In the genomic region with DNA sequence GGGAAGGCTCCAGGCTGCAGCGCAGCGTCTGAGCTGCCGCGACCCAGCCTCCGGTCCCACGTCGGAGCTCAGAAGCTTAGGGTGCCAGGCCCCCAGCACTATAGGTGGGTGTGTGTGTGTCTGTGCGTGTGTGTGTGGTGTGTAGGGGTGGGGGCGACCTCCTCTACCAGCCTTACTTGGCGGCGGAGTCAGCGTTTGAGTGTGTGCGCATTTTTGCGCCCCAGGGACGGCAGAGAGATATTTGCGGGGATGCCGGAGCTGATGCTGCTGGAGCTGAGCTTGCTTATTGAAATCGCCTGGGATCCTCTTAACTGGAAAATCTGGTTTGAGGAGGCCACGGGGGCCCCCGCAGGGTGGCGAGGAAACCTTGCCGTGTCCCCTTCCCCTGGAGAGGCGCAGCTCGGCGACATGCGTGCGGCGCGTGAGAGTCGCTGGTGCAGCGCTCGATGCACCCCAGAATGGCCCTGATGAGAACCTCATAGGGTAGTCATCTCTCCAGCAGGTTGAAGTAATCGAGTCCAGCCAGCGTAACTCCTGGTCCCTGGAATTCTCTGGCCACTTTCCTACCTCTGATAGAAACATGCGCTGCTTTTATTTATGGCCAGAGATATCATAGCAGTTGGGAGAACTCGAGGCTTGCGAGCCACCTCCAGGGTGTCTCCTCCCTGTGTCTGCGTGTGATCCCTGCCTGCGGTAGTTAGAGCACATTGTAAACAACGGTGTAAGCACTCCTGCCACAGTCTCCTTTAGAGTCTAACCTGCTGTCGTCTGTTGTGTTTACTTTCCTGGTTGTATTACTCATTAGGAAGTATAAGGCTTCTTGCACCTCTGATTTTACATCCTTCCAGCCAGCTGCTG, we compare ENCODE assay signal across 9 cellular contexts. TPM values are rescaled to one million over a fixed set of nuclear protein-coding genes. Genes with fewer than 3 reads are reported as not detected.
DNase-seq lines count a peak whose midpoint lies in the region; ATAC-seq and TF ChIP-seq lines count a peak whose summit lies in the region.
"Had no signal": no experiment of that assay in that cellular context is flagged by ENCODE, and none has a peak within 500 bp of the region (broad histone marks: within the 10 kb centered on the region; RNA-seq: fewer than 3 reads in every experiment).

No MANE protein-coding gene starts in this region.

- peak overlapping the region; percentile 99 for H3K4me3 Mint-ChIP-seq in WTC11
- H3K4me3 Mint-ChIP-seq in stimulated activated naive B cell treated with anti-CD40 and anti-IgM and Interleukin-4, amounts not matched to agents 10 μg/mL and 1 μg/mL and 100 μg/mL, for 72 hours = no peak overlapping the region
- no peak overlapping the region for H3K4me3 Mint-ChIP-seq in activated T-helper 1 cell treated with anti-CD3 and anti-CD28 coated beads, Interleukin-12 subunit alpha, Interleukin-12 subunit beta, Interleukin-2, Interleukin-4 antibody, amounts not matched to agents 30 ng/mL and 10 ng/mL and 1 ng/mL, durations not matched to agents 14 hours and 24 hours and 36 hours
- H3K4me3 Mint-ChIP-seq: activated naive CD8-positive, alpha-beta T cell had no signal

- H3K4me1 ChIP-seq in iPS-15b (ENCODE audit: control insufficient read depth, insufficient read depth, low read length) = peaks cover 20% of the 10 kb centered on the region

- no peak overlapping the region for H3K27ac Mint-ChIP-seq in WTC11
- peak overlapping the region; percentile 44 for H3K27ac Mint-ChIP-seq in stimulated activated naive B cell treated with anti-CD40 and anti-IgM and Interleukin-4, amounts not matched to agents 10 μg/mL and 1 μg/mL and 100 μg/mL, for 72 hours
- H3K27ac Mint-ChIP-seq in activated T-helper 1 cell treated with anti-CD3 and anti-CD28 coated beads, Interleukin-12 subunit alpha, Interleukin-12 subunit beta, Interleukin-2, Interleukin-4 antibody, amounts not matched to agents 30 ng/mL and 10 ng/mL and 1 ng/mL, durations not matched to agents 14 hours and 24 hours and 36 hours = no peak overlapping the region
- H3K27ac Mint-ChIP-seq: activated naive CD8-positive, alpha-beta T cell had no signal

- H3K36me3 Mint-ChIP-seq in WTC11 = peaks cover 7% of the 10 kb centered on the region
- peaks cover 0 to 6% of the 10 kb centered on the region in 2 donors for H3K36me3 Mint-ChIP-seq in stimulated activated naive B cell treated with anti-CD40 and anti-IgM and Interleukin-4, amounts not matched to agents 10 μg/mL and 1 μg/mL and 100 μg/mL, for 72 hours
- peaks cover 4% of the 10 kb centered on the region for H3K36me3 Mint-ChIP-seq in activated T-helper 1 cell treated with anti-CD3 and anti-CD28 coated beads, Interleukin-12 subunit alpha, Interleukin-12 subunit beta, Interleukin-2, Interleukin-4 antibody, amounts not matched to agents 30 ng/mL and 10 ng/mL and 1 ng/mL, durations not matched to agents 14 hours and 24 hours and 36 hours (ENCODE audit: low read depth)
- H3K36me3 Mint-ChIP-seq: activated naive CD8-positive, alpha-beta T cell had no signal

- no peak overlapping the region for H3K9ac ChIP-seq in iPS-15b (ENCODE audit: low read depth, low read length)

- TF ChIP-seq CTCF in HL-60 (IDR thresholded peaks at IDR 0.05; ENCODE audit: insufficient read depth, low read length) (no peak), WTC11 (IDR thresholded peaks at IDR 0.05) (no peak)

- H3K4me3 ChIP-seq in HL-60 (replicated peaks; ENCODE audit: insufficient read depth, low read length) (peak overlapping the region; percentile 43), iPS-15b (ENCODE audit: low read depth, low read length) (peak overlapping the region; percentile 70)

- no peak for DNase-seq in HL-60 (ENCODE audit: low read depth in 1 of 2, low spot score in 1 of 2)
- peak; percentile 31 for DNase-seq in WTC11 (ENCODE audit: low spot score)
- no peak for DNase-seq in stimulated activated naive B cell treated with anti-CD40 and anti-IgM and Interleukin-4, amounts not matched to agents 10 μg/mL and 1 μg/mL and 100 μg/mL, for 72 hours
- DNase-seq in activated T-helper 1 cell treated with anti-CD3 and anti-CD28 coated beads, Interleukin-12 subunit alpha, Interleukin-12 subunit beta, Interleukin-2, Interleukin-4 antibody, amounts not matched to agents 30 ng/mL and 10 ng/mL and 1 ng/mL, durations not matched to agents 14 hours and 24 hours and 36 hours (ENCODE audit: low spot score) = no peak
- no peak for DNase-seq in activated effector memory CD4-positive, alpha-beta T cell treated with Interleukin-2 at 50 U/mL for 16 hours
- DNase-seq in AG08395 (ENCODE audit: low spot score) = no peak

- peaks cover 7% of the 10 kb centered on the region for H3K9me3 Mint-ChIP-seq in WTC11
- peaks cover 3 to 5% of the 10 kb centered on the region in 2 donors for H3K9me3 Mint-ChIP-seq in stimulated activated naive B cell treated with anti-CD40 and anti-IgM and Interleukin-4, amounts not matched to agents 10 μg/mL and 1 μg/mL and 100 μg/mL, for 72 hours
- H3K9me3 Mint-ChIP-seq in activated T-helper 1 cell treated with anti-CD3 and anti-CD28 coated beads, Interleukin-12 subunit alpha, Interleukin-12 subunit beta, Interleukin-2, Interleukin-4 antibody, amounts not matched to agents 30 ng/mL and 10 ng/mL and 1 ng/mL, durations not matched to agents 14 hours and 24 hours and 36 hours = no peaks in the 10 kb centered on the region

- H3K27me3 Mint-ChIP-seq in WTC11 (ENCODE audit: low read depth) = peaks cover 53% of the 10 kb centered on the region
- H3K27me3 Mint-ChIP-seq in stimulated activated naive B cell treated with anti-CD40 and anti-IgM and Interleukin-4, amounts not matched to agents 10 μg/mL and 1 μg/mL and 100 μg/mL, for 72 hours = peaks cover 53 to 63% of the 10 kb centered on the region in 2 donors
- H3K27me3 Mint-ChIP-seq in activated T-helper 1 cell treated with anti-CD3 and anti-CD28 coated beads, Interleukin-12 subunit alpha, Interleukin-12 subunit beta, Interleukin-2, Interleukin-4 antibody, amounts not matched to agents 30 ng/mL and 10 ng/mL and 1 ng/mL, durations not matched to agents 14 hours and 24 hours and 36 hours (ENCODE audit: insufficient read depth) = peaks cover 52% of the 10 kb centered on the region

- ATAC-seq in WTC11 (peak; percentile 14), HG02610 (IDR thresholded peaks at IDR 0.05; ENCODE audit: unreplicated experiment) (no peak)
- ATAC-seq in stimulated activated naive B cell treated with anti-CD40 and anti-IgM and Interleukin-4, amounts not matched to agents 10 μg/mL and 1 μg/mL and 100 μg/mL, for 72 hours (replicated peaks) = no peak

- H3K4me1 Mint-ChIP-seq in WTC11 = peaks cover 43% of the 10 kb centered on the region
- H3K4me1 Mint-ChIP-seq in stimulated activated naive B cell treated with anti-CD40 and anti-IgM and Interleukin-4, amounts not matched to agents 10 μg/mL and 1 μg/mL and 100 μg/mL, for 72 hours = peaks cover 7 to 16% of the 10 kb centered on the region in 2 donors
- H3K4me1 Mint-ChIP-seq in activated T-helper 1 cell treated with anti-CD3 and anti-CD28 coated beads, Interleukin-12 subunit alpha, Interleukin-12 subunit beta, Interleukin-2, Interleukin-4 antibody, amounts not matched to agents 30 ng/mL and 10 ng/mL and 1 ng/mL, durations not matched to agents 14 hours and 24 hours and 36 hours (ENCODE audit: low read depth) = no peaks in the 10 kb centered on the region

- H3K27ac ChIP-seq in HL-60 (replicated peaks) = no peak overlapping the region

- H3K27me3 ChIP-seq in HL-60 (ENCODE audit: insufficient read depth, poor library complexity, severe bottlenecking) (peaks cover 44% of the 10 kb centered on the region), iPS-15b (ENCODE audit: control insufficient read depth, insufficient read depth, low read length) (peaks cover 54% of the 10 kb centered on the region)

- H3K36me3 ChIP-seq in iPS-15b (ENCODE audit: control insufficient read depth, insufficient read depth, low read length) = no peaks in the 10 kb centered on the region

- intact Hi-C loops in activated T-helper 1 cell treated with anti-CD3 and anti-CD28 coated beads, Interleukin-12 subunit alpha, Interleukin-12 subunit beta, Interleukin-2, Interleukin-4 antibody, amounts not matched to agents 30 ng/mL and 10 ng/mL and 1 ng/mL, durations not matched to agents 14 hours and 24 hours and 36 hours (cut with micrococcal nuclease) = no loop called here

- CTCF ChIA-PET in WTC11 (lab: Charles Lee) = interaction anchor here (0.7 kb wide), 1 partner anchor 12 kb away, joined by 4 read pairs; no protein-coding TSS in a partner anchor

- no peaks in the 10 kb centered on the region for H3K9me3 ChIP-seq in iPS-15b (ENCODE audit: control insufficient read depth, insufficient read depth, low read length)

- POLR2A ChIA-PET in WTC11 (lab: Charles Lee) = interaction anchor here (0.5 kb wide), 1 partner anchor 77 kb away, joined by 5 read pairs; no protein-coding TSS in a partner anchor

TF ChIP-seq in WTC11, 78 proteins besides CTCF, POLR2A, EP300 and RAD21 (continues in another document):
- TF ChIP-seq ELF4 (CRISPR knock-in tag; IDR thresholded peaks at IDR 0.05; ENCODE audit: low read depth) (no peak), ZNF671 (CRISPR knock-in tag; IDR thresholded peaks at IDR 0.05) (no peak), FOXP1 (CRISPR knock-in tag; IDR thresholded peaks at IDR 0.05; ENCODE audit: borderline replicate concordance) (0 out of 2 replicates have a peak, but pooled peaks have one; percentile 20), FOXK1 (CRISPR knock-in tag; IDR thresholded peaks at IDR 0.05) (0 out of 2 replicates have a peak, but pooled peaks have one; percentile 30), TEAD1 (CRISPR knock-in tag; IDR thresholded peaks at IDR 0.05) (0 out of 2 replicates have a peak, but pooled peaks have one; percentile 34), GABPB1 (CRISPR knock-in tag; IDR thresholded peaks at IDR 0.05) (no peak)
- TF ChIP-seq, protein P1, sequence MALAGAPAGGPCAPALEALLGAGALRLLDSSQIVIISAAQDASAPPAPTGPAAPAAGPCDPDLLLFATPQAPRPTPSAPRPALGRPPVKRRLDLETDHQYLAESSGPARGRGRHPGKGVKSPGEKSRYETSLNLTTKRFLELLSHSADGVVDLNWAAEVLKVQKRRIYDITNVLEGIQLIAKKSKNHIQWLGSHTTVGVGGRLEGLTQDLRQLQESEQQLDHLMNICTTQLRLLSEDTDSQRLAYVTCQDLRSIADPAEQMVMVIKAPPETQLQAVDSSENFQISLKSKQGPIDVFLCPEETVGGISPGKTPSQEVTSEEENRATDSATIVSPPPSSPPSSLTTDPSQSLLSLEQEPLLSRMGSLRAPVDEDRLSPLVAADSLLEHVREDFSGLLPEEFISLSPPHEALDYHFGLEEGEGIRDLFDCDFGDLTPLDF (CRISPR knock-in tag; IDR thresholded peaks at IDR 0.05) = no peak

RNA-seq across cellular contexts. Expression of gene ADGRL3, which starts 2.7 kb away (rescaled TPM):
- 8.7 to 9.8 TPM (median 9.7 TPM) in 3 replicates for total RNA-seq in WTC11 (2021)
- not detected in 2 replicates for total RNA-seq in activated T-helper 1 cell treated with anti-CD3 and anti-CD28 coated beads, Interleukin-12 subunit alpha, Interleukin-12 subunit beta, Interleukin-2, Interleukin-4 antibody, amounts not matched to agents 30 ng/mL and 10 ng/mL and 1 ng/mL, durations not matched to agents 14 hours and 24 hours and 36 hours
